15 cellular contexts compared by ENCODE assay signal in genomic region chr15:22229971-22230815, GRCh38.
DNase-seq lines count a peak whose midpoint lies in the region; ATAC-seq and TF ChIP-seq lines count a peak whose summit lies in the region.
"Had no signal": no experiment of that assay in that cellular context is flagged by ENCODE, and none has a peak within 500 bp of the region (broad histone marks: within the 10 kb centered on the region; RNA-seq: fewer than 3 reads in every experiment).

No MANE protein-coding gene starts in this region.

- no peak overlapping the region for H3K27ac ChIP-seq in sigmoid colon
- no peak overlapping the region for H3K27ac ChIP-seq in Karpas-422 (ENCODE audit: low read length)
- no peak overlapping the region for H3K27ac ChIP-seq in neural progenitor cell
- H3K27ac ChIP-seq: BLaER1 had no signal

- H3K27me3 Mint-ChIP-seq in activated naive CD8-positive, alpha-beta T cell treated with anti-CD3 and anti-CD28 coated beads, Interleukin-2, amount 10 ng/mL, durations not matched to agents 7 days and 5 days, result peaks cover 9% of the 10 kb centered on the region
- no peaks in the 10 kb centered on the region for H3K27me3 Mint-ChIP-seq in activated naive CD8-positive, alpha-beta T cell treated with anti-CD3 and anti-CD28 coated beads for 36 hours
- peaks cover 45% of the 10 kb centered on the region for H3K27me3 Mint-ChIP-seq in endothelial cell (ENCODE audit: unreplicated experiment)
- peaks cover 8% of the 10 kb centered on the region for H3K27me3 Mint-ChIP-seq in neural progenitor cell (ENCODE audit: insufficient read depth, low read depth)

- ATAC-seq in activated naive CD8-positive, alpha-beta T cell treated with anti-CD3 and anti-CD28 coated beads, Interleukin-2, amount 10 ng/mL, durations not matched to agents 7 days and 5 days (ENCODE audit: low read depth), result no peak
- no peak for ATAC-seq in HG03097 (IDR thresholded peaks at IDR 0.05; ENCODE audit: low FRiP score, unreplicated experiment)

- H3K36me3 Mint-ChIP-seq in activated naive CD8-positive, alpha-beta T cell treated with anti-CD3 and anti-CD28 coated beads, Interleukin-2, amount 10 ng/mL, durations not matched to agents 7 days and 5 days, result no peaks in the 10 kb centered on the region
- no peaks in the 10 kb centered on the region for H3K36me3 Mint-ChIP-seq in activated naive CD8-positive, alpha-beta T cell treated with anti-CD3 and anti-CD28 coated beads for 36 hours
- H3K36me3 Mint-ChIP-seq in endothelial cell (ENCODE audit: low read depth, unreplicated experiment) (peaks cover 48% of the 10 kb centered on the region), neural progenitor cell (peaks cover 2% of the 10 kb centered on the region)
- H3K36me3 Mint-ChIP-seq: CD8-positive, alpha-beta memory T cell had no signal

- TF ChIP-seq CTCF in endothelial cell (IDR thresholded peaks at IDR 0.05; ENCODE audit: unreplicated experiment) (no peak), sigmoid colon (IDR thresholded peaks at IDR 0.05) (no peak), neural progenitor cell (IDR thresholded peaks at IDR 0.05) (no peak)

- H3K4me2 ChIP-seq in Karpas-422 (ENCODE audit: low read depth, low read length, poor library complexity, severe bottlenecking) (no peak overlapping the region), neural progenitor cell (no peak overlapping the region)
- H3K4me2 ChIP-seq: BLaER1 had no signal

- H3K36me3 ChIP-seq in sigmoid colon (no peaks in the 10 kb centered on the region), Karpas-422 (ENCODE audit: insufficient read depth, low read length) (no peaks in the 10 kb centered on the region), neural progenitor cell (no peaks in the 10 kb centered on the region)
- H3K36me3 ChIP-seq: BLaER1 had no signal

- TF ChIP-seq POLR2A in sigmoid colon (IDR thresholded peaks at IDR 0.05), result no peak

- H3K4me1 Mint-ChIP-seq in activated naive CD8-positive, alpha-beta T cell treated with anti-CD3 and anti-CD28 coated beads, Interleukin-2, amount 10 ng/mL, durations not matched to agents 7 days and 5 days, result peaks cover 2% of the 10 kb centered on the region
- no peaks in the 10 kb centered on the region for H3K4me1 Mint-ChIP-seq in activated naive CD8-positive, alpha-beta T cell treated with anti-CD3 and anti-CD28 coated beads for 36 hours
- no peaks in the 10 kb centered on the region for H3K4me1 Mint-ChIP-seq in endothelial cell (ENCODE audit: unreplicated experiment)
- no peaks in the 10 kb centered on the region for H3K4me1 Mint-ChIP-seq in neural progenitor cell
- H3K4me1 Mint-ChIP-seq: CD8-positive, alpha-beta memory T cell had no signal

- no peaks in the 10 kb centered on the region for H4K20me1 ChIP-seq in Karpas-422 (ENCODE audit: insufficient read depth, low read depth, low read length)
- H4K20me1 ChIP-seq in neural progenitor cell (ENCODE audit: low read depth), result no peaks in the 10 kb centered on the region
- H4K20me1 ChIP-seq: BLaER1 had no signal

- H3K4me3 ChIP-seq in sigmoid colon (no peak overlapping the region), Karpas-422 (ENCODE audit: low read length) (no peak overlapping the region), neural progenitor cell (no peak overlapping the region)
- H3K4me3 ChIP-seq: BLaER1 had no signal

- TF ChIP-seq EP300 in sigmoid colon (IDR thresholded peaks at IDR 0.05), result no peak

- H3K27ac Mint-ChIP-seq in activated naive CD8-positive, alpha-beta T cell treated with anti-CD3 and anti-CD28 coated beads, Interleukin-2, amount 10 ng/mL, durations not matched to agents 7 days and 5 days, result no peak overlapping the region
- no peak overlapping the region for H3K27ac Mint-ChIP-seq in activated naive CD8-positive, alpha-beta T cell treated with anti-CD3 and anti-CD28 coated beads for 36 hours
- H3K27ac Mint-ChIP-seq in endothelial cell (ENCODE audit: unreplicated experiment), result peak overlapping the region; percentile 21
- H3K27ac Mint-ChIP-seq in neural progenitor cell, result no peak overlapping the region
- H3K27ac Mint-ChIP-seq: CD8-positive, alpha-beta memory T cell had no signal

- H3K9me3 ChIP-seq in sigmoid colon (peaks cover 0 to 18% (median 0%) of the 10 kb centered on the region in 4 donors), Karpas-422 (ENCODE audit: low read length) (no peaks in the 10 kb centered on the region), neural progenitor cell (ENCODE audit: low read depth) (peaks cover 67% of the 10 kb centered on the region)

- H3K9me2 ChIP-seq in Karpas-422 (replicated peaks; ENCODE audit: insufficient read depth, low read length), result no peaks in the 10 kb centered on the region

- 61 to 73% methylated on average over 12 of the region's 12 CpGs for WGBS in sigmoid colon, 2 donors

- H3K4me3 Mint-ChIP-seq in activated naive CD8-positive, alpha-beta T cell treated with anti-CD3 and anti-CD28 coated beads, Interleukin-2, amount 10 ng/mL, durations not matched to agents 7 days and 5 days, result no peak overlapping the region
- H3K4me3 Mint-ChIP-seq in activated naive CD8-positive, alpha-beta T cell treated with anti-CD3 and anti-CD28 coated beads for 36 hours, result no peak overlapping the region
- H3K4me3 Mint-ChIP-seq in endothelial cell (ENCODE audit: unreplicated experiment), result no peak overlapping the region
- no peak overlapping the region for H3K4me3 Mint-ChIP-seq in neural progenitor cell
- H3K4me3 Mint-ChIP-seq: CD8-positive, alpha-beta memory T cell had no signal

- no peaks in the 10 kb centered on the region for H3K9me3 Mint-ChIP-seq in activated naive CD8-positive, alpha-beta T cell treated with anti-CD3 and anti-CD28 coated beads, Interleukin-2, amount 10 ng/mL, durations not matched to agents 7 days and 5 days
- H3K9me3 Mint-ChIP-seq in activated naive CD8-positive, alpha-beta T cell treated with anti-CD3 and anti-CD28 coated beads for 36 hours, result no peaks in the 10 kb centered on the region
- peaks cover 84% of the 10 kb centered on the region for H3K9me3 Mint-ChIP-seq in endothelial cell (ENCODE audit: unreplicated experiment)
- H3K9me3 Mint-ChIP-seq in neural progenitor cell, result peaks cover 88% of the 10 kb centered on the region
- H3K9me3 Mint-ChIP-seq: CD8-positive, alpha-beta memory T cell had no signal

- POLR2A ChIA-PET in activated naive CD8-positive, alpha-beta T cell treated with anti-CD3 and anti-CD28 coated beads, Interleukin-2, amount 10 ng/mL, durations not matched to agents 7 days and 5 days (lab: Charles Lee), result no interaction called here

- H3K27me3 ChIP-seq in sigmoid colon, result no peaks in the 10 kb centered on the region
- no peaks in the 10 kb centered on the region for H3K27me3 ChIP-seq in Karpas-422 (ENCODE audit: low read length)
- H3K27me3 ChIP-seq in neural progenitor cell, result no peaks in the 10 kb centered on the region
- H3K27me3 ChIP-seq: BLaER1 had no signal

- intact Hi-C loops in sigmoid colon (cut with DNase I), result no loop called here

- H3K79me2 ChIP-seq in Karpas-422 (ENCODE audit: low read length) (no peaks in the 10 kb centered on the region), neural progenitor cell (ENCODE audit: low read depth) (no peaks in the 10 kb centered on the region)

- H3K9ac ChIP-seq in Karpas-422 (ENCODE audit: low read length), result no peak overlapping the region
- H3K9ac ChIP-seq in neural progenitor cell, result no peak overlapping the region
- H3K9ac ChIP-seq: BLaER1 had no signal

- no peaks in the 10 kb centered on the region for H3F3A ChIP-seq in neural progenitor cell (ENCODE audit: low read depth)

- H2AFZ ChIP-seq in Karpas-422 (ENCODE audit: low read length), result no peak overlapping the region
- no peak overlapping the region for H2AFZ ChIP-seq in neural progenitor cell (replicated peaks)

- peak; percentile 15 for DNase-seq in activated naive CD8-positive, alpha-beta T cell treated with anti-CD3 and anti-CD28 coated beads, Interleukin-2, amount 10 ng/mL, durations not matched to agents 7 days and 5 days
- DNase-seq in activated naive CD8-positive, alpha-beta T cell treated with anti-CD3 and anti-CD28 coated beads for 36 hours, result no peak
- DNase-seq in NCI-H460 (ENCODE audit: extremely low read depth, low read depth) (peak; percentile 95), endothelial cell (ENCODE audit: low spot score) (no peak), sigmoid colon (peak; percentile 43), Karpas-422 (no peak), neural progenitor cell (ENCODE audit: low spot score) (no peak)
- DNase-seq: KBM-7, NCI-H1417 treated with DMSO at 0.1 percent for 48 hours, NCI-H1930, NCI-H226, NCI-H524 treated with DMSO at 0.1 percent for 48 hours had no signal

- no peaks in the 10 kb centered on the region for H3K4me1 ChIP-seq in sigmoid colon
- H3K4me1 ChIP-seq in Karpas-422 (ENCODE audit: low read length), result no peaks in the 10 kb centered on the region
- no peaks in the 10 kb centered on the region for H3K4me1 ChIP-seq in neural progenitor cell

Comparison
In these comparisons a context has a peak if more than half of its experiments do, and no peak if none do; other contexts are left out.
1. DNase-seq: peak in activated naive CD8-positive, alpha-beta T cell treated with anti-CD3 and anti-CD28 coated beads, Interleukin-2, amount 10 ng/mL, durations not matched to agents 7 days and 5 days (single experiment), NCI-H460 (single experiment) and sigmoid colon (single experiment); none in activated naive CD8-positive, alpha-beta T cell treated with anti-CD3 and anti-CD28 coated beads for 36 hours (single experiment), endothelial cell (single experiment), Karpas-422 (single experiment) and neural progenitor cell (single experiment).